Comparison of ENCODE assay signal across 1 cellular context in genomic region chr6:81401970-81402690, GRCh38.
TF ChIP-seq lines count a peak whose summit lies in the region.

No MANE protein-coding gene starts in this region.

TF ChIP-seq in WTC11, 78 proteins besides CTCF, POLR2A, EP300 and RAD21 (continued from another document):
- TF ChIP-seq USF1 (CRISPR knock-in tag; IDR thresholded peaks at IDR 0.05) (no peak), ZNF423 (CRISPR knock-in tag; IDR thresholded peaks at IDR 0.05) (no peak), ATF6 (CRISPR knock-in tag; IDR thresholded peaks at IDR 0.05) (no peak), GTF2I (CRISPR knock-in tag; conservative IDR thresholded peaks at IDR 0.05) (no peak), ZNF416 (CRISPR knock-in tag; IDR thresholded peaks at IDR 0.05) (no peak), SMAD3 (CRISPR knock-in tag; IDR thresholded peaks at IDR 0.05; ENCODE audit: borderline replicate concordance) (no peak), ZBTB43 (CRISPR knock-in tag; IDR thresholded peaks at IDR 0.05) (no peak), ATF1 (CRISPR knock-in tag; IDR thresholded peaks at IDR 0.05) (no peak)
TF ChIP-seq in WTC11: peak in this region for 0.
